1 cellular context compared by ENCODE assay signal in the genomic region with DNA sequence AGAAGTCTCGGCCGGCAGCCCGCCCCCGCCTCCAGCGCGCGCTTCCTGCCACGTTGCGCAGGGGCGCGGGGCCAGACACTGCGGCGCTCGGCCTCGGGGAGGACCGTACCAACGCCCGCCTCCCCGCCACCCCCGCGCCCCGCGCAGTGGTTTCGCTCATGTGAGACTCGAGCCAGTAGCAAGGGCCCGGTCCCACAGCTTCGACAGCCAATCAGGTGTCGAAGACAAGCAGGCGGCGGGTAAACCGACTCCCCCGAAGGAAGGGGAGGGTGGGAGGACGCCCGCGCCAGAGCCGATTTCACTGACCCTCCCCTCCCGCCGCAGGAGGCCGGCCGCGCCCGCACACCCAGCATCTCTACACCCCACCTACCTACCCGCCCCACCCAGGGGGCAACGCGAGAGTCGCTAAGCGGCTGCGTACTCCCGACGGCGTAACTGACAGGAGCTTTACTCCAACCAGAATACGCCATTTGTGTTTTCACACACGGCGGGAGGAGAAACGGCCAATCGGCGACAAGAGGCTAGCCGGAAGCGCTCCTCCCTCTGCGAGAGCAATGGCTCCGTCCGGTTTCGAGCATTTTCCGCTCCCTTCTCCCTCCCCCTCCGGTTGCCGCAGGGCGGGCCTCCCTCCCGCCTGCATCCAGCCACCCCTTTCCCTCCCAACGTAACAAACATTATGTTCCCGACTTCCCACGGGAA.
TF ChIP-seq lines count a peak whose summit lies in the region.

No MANE protein-coding gene starts in this region.

TF ChIP-seq in HepG2, 621 proteins besides CTCF, POLR2A, EP300 and RAD21 (continued from another document and continues in another):
- TF ChIP-seq, protein P1, sequence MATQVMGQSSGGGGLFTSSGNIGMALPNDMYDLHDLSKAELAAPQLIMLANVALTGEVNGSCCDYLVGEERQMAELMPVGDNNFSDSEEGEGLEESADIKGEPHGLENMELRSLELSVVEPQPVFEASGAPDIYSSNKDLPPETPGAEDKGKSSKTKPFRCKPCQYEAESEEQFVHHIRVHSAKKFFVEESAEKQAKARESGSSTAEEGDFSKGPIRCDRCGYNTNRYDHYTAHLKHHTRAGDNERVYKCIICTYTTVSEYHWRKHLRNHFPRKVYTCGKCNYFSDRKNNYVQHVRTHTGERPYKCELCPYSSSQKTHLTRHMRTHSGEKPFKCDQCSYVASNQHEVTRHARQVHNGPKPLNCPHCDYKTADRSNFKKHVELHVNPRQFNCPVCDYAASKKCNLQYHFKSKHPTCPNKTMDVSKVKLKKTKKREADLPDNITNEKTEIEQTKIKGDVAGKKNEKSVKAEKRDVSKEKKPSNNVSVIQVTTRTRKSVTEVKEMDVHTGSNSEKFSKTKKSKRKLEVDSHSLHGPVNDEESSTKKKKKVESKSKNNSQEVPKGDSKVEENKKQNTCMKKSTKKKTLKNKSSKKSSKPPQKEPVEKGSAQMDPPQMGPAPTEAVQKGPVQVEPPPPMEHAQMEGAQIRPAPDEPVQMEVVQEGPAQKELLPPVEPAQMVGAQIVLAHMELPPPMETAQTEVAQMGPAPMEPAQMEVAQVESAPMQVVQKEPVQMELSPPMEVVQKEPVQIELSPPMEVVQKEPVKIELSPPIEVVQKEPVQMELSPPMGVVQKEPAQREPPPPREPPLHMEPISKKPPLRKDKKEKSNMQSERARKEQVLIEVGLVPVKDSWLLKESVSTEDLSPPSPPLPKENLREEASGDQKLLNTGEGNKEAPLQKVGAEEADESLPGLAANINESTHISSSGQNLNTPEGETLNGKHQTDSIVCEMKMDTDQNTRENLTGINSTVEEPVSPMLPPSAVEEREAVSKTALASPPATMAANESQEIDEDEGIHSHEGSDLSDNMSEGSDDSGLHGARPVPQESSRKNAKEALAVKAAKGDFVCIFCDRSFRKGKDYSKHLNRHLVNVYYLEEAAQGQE (IDR thresholded peaks at IDR 0.05; ENCODE audit: borderline replicate concordance in 1 of 2, low read depth in 1 of 2, low read length in 2 of 2): no peak; a peak in 1 of 4 replicates
- TF ChIP-seq, protein P2, sequence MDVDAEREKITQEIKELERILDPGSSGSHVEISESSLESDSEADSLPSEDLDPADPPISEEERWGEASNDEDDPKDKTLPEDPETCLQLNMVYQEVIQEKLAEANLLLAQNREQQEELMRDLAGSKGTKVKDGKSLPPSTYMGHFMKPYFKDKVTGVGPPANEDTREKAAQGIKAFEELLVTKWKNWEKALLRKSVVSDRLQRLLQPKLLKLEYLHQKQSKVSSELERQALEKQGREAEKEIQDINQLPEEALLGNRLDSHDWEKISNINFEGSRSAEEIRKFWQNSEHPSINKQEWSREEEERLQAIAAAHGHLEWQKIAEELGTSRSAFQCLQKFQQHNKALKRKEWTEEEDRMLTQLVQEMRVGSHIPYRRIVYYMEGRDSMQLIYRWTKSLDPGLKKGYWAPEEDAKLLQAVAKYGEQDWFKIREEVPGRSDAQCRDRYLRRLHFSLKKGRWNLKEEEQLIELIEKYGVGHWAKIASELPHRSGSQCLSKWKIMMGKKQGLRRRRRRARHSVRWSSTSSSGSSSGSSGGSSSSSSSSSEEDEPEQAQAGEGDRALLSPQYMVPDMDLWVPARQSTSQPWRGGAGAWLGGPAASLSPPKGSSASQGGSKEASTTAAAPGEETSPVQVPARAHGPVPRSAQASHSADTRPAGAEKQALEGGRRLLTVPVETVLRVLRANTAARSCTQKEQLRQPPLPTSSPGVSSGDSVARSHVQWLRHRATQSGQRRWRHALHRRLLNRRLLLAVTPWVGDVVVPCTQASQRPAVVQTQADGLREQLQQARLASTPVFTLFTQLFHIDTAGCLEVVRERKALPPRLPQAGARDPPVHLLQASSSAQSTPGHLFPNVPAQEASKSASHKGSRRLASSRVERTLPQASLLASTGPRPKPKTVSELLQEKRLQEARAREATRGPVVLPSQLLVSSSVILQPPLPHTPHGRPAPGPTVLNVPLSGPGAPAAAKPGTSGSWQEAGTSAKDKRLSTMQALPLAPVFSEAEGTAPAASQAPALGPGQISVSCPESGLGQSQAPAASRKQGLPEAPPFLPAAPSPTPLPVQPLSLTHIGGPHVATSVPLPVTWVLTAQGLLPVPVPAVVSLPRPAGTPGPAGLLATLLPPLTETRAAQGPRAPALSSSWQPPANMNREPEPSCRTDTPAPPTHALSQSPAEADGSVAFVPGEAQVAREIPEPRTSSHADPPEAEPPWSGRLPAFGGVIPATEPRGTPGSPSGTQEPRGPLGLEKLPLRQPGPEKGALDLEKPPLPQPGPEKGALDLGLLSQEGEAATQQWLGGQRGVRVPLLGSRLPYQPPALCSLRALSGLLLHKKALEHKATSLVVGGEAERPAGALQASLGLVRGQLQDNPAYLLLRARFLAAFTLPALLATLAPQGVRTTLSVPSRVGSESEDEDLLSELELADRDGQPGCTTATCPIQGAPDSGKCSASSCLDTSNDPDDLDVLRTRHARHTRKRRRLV (CRISPR knock-in tag; IDR thresholded peaks at IDR 0.05): peak; percentile 71; the same call in 1 of the 2 replicates
- TF ChIP-seq, protein P3, sequence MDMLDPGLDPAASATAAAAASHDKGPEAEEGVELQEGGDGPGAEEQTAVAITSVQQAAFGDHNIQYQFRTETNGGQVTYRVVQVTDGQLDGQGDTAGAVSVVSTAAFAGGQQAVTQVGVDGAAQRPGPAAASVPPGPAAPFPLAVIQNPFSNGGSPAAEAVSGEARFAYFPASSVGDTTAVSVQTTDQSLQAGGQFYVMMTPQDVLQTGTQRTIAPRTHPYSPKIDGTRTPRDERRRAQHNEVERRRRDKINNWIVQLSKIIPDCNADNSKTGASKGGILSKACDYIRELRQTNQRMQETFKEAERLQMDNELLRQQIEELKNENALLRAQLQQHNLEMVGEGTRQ (IDR thresholded peaks at IDR 0.05; ENCODE audit: low read depth, low read length): no peak
- TF ChIP-seq, protein P3 (CRISPR knock-in tag; IDR thresholded peaks at IDR 0.05; ENCODE audit: borderline replicate concordance): no peak
- TF ChIP-seq, protein P4, sequence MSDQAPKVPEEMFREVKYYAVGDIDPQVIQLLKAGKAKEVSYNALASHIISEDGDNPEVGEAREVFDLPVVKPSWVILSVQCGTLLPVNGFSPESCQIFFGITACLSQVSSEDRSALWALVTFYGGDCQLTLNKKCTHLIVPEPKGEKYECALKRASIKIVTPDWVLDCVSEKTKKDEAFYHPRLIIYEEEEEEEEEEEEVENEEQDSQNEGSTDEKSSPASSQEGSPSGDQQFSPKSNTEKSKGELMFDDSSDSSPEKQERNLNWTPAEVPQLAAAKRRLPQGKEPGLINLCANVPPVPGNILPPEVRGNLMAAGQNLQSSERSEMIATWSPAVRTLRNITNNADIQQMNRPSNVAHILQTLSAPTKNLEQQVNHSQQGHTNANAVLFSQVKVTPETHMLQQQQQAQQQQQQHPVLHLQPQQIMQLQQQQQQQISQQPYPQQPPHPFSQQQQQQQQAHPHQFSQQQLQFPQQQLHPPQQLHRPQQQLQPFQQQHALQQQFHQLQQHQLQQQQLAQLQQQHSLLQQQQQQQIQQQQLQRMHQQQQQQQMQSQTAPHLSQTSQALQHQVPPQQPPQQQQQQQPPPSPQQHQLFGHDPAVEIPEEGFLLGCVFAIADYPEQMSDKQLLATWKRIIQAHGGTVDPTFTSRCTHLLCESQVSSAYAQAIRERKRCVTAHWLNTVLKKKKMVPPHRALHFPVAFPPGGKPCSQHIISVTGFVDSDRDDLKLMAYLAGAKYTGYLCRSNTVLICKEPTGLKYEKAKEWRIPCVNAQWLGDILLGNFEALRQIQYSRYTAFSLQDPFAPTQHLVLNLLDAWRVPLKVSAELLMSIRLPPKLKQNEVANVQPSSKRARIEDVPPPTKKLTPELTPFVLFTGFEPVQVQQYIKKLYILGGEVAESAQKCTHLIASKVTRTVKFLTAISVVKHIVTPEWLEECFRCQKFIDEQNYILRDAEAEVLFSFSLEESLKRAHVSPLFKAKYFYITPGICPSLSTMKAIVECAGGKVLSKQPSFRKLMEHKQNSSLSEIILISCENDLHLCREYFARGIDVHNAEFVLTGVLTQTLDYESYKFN (CRISPR knock-in tag; conservative IDR thresholded peaks at IDR 0.05): peak; percentile 51; the same call in 1 of the 2 replicates
- TF ChIP-seq, protein P5, sequence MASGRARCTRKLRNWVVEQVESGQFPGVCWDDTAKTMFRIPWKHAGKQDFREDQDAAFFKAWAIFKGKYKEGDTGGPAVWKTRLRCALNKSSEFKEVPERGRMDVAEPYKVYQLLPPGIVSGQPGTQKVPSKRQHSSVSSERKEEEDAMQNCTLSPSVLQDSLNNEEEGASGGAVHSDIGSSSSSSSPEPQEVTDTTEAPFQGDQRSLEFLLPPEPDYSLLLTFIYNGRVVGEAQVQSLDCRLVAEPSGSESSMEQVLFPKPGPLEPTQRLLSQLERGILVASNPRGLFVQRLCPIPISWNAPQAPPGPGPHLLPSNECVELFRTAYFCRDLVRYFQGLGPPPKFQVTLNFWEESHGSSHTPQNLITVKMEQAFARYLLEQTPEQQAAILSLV (CRISPR knock-in tag; IDR thresholded peaks at IDR 0.05; ENCODE audit: borderline replicate concordance): peak; percentile 36; the same call in 1 of the 2 replicates
- TF ChIP-seq ZBTB3 (CRISPR knock-in tag; IDR thresholded peaks at IDR 0.05; ENCODE audit: borderline replicate concordance, low read depth): no peak
- TF ChIP-seq THYN1 (CRISPR knock-in tag; IDR thresholded peaks at IDR 0.05; ENCODE audit: borderline replicate concordance, low read depth): no peak
- TF ChIP-seq ZKSCAN5 (CRISPR knock-in tag; IDR thresholded peaks at IDR 0.05): no peak
- TF ChIP-seq ZSCAN31 (CRISPR knock-in tag; IDR thresholded peaks at IDR 0.05; ENCODE audit: low read depth): peak; percentile 60; the same call in 1 of the 2 replicates
- TF ChIP-seq, protein P6, sequence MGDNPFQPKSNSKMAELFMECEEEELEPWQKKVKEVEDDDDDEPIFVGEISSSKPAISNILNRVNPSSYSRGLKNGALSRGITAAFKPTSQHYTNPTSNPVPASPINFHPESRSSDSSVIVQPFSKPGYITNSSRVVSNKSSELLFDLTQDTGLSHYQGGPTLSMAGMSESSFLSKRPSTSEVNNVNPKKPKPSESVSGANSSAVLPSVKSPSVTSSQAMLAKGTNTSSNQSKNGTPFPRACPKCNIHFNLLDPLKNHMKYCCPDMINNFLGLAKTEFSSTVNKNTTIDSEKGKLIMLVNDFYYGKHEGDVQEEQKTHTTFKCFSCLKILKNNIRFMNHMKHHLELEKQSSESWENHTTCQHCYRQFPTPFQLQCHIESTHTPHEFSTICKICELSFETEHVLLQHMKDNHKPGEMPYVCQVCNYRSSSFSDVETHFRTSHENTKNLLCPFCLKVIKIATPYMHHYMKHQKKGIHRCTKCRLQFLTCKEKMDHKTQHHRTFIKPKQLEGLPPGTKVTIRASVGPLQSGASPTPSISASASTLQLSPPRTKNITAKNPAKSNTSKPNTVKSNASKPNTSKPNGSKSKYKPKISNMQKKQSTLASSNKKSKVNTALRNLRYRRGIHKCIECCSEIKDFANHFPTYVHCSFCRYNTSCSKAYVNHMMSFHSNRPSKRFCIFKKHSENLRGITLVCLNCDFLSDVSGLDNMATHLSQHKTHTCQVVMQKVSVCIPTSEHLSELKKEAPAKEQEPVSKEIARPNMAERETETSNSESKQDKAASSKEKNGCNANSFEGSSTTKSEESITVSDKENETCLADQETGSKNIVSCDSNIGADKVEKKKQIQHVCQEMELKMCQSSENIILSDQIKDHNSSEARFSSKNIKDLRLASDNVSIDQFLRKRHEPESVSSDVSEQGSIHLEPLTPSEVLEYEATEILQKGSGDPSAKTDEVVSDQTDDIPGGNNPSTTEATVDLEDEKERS (CRISPR knock-in tag; IDR thresholded peaks at IDR 0.05): no peak
- 0 out of 2 replicates have a peak, but pooled peaks have one; percentile 12 for TF ChIP-seq TSC22D2 (CRISPR knock-in tag; IDR thresholded peaks at IDR 0.05; ENCODE audit: borderline replicate concordance)
- no peak for TF ChIP-seq NCOA5 (CRISPR knock-in tag; IDR thresholded peaks at IDR 0.05)
- TF ChIP-seq ZFY (CRISPR knock-in tag; IDR thresholded peaks at IDR 0.05): peak; percentile 70; the same call in 1 of the 2 replicates
- TF ChIP-seq MBNL3 (CRISPR knock-in tag; conservative IDR thresholded peaks at IDR 0.05): no peak
- peak; percentile 91 for TF ChIP-seq FOXK2 (IDR thresholded peaks at IDR 0.05)
- TF ChIP-seq KLF16 (CRISPR knock-in tag; IDR thresholded peaks at IDR 0.05): peak; percentile 56 to 78; a peak in 2 of 4 replicates
- peak; percentile 88 for TF ChIP-seq THAP11 (CRISPR knock-in tag; IDR thresholded peaks at IDR 0.05)
- TF ChIP-seq, protein P7, sequence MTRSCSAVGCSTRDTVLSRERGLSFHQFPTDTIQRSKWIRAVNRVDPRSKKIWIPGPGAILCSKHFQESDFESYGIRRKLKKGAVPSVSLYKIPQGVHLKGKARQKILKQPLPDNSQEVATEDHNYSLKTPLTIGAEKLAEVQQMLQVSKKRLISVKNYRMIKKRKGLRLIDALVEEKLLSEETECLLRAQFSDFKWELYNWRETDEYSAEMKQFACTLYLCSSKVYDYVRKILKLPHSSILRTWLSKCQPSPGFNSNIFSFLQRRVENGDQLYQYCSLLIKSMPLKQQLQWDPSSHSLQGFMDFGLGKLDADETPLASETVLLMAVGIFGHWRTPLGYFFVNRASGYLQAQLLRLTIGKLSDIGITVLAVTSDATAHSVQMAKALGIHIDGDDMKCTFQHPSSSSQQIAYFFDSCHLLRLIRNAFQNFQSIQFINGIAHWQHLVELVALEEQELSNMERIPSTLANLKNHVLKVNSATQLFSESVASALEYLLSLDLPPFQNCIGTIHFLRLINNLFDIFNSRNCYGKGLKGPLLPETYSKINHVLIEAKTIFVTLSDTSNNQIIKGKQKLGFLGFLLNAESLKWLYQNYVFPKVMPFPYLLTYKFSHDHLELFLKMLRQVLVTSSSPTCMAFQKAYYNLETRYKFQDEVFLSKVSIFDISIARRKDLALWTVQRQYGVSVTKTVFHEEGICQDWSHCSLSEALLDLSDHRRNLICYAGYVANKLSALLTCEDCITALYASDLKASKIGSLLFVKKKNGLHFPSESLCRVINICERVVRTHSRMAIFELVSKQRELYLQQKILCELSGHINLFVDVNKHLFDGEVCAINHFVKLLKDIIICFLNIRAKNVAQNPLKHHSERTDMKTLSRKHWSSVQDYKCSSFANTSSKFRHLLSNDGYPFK (CRISPR knock-in tag; IDR thresholded peaks at IDR 0.05; ENCODE audit: borderline replicate concordance): peak; percentile 56; the same call in 1 of the 2 replicates
- peak; percentile 58 for TF ChIP-seq ZNF564 (CRISPR knock-in tag; IDR thresholded peaks at IDR 0.05)
- peak; percentile 17 for TF ChIP-seq IKZF4 (CRISPR knock-in tag; IDR thresholded peaks at IDR 0.05; ENCODE audit: borderline replicate concordance, low read depth, not compliant biosample characterization)
- TF ChIP-seq GZF1 (CRISPR knock-in tag; IDR thresholded peaks at IDR 0.05): no peak
- TF ChIP-seq, protein P8, sequence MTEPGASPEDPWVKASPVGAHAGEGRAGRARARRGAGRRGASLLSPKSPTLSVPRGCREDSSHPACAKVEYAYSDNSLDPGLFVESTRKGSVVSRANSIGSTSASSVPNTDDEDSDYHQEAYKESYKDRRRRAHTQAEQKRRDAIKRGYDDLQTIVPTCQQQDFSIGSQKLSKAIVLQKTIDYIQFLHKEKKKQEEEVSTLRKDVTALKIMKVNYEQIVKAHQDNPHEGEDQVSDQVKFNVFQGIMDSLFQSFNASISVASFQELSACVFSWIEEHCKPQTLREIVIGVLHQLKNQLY (CRISPR knock-in tag; IDR thresholded peaks at IDR 0.05): 0 out of 2 replicates have a peak, but pooled peaks have one; percentile 26
- TF ChIP-seq ZNF563 (CRISPR knock-in tag; IDR thresholded peaks at IDR 0.05): 0 out of 2 replicates have a peak, but pooled peaks have one; percentile 2
- no peak for TF ChIP-seq NR2F6 (IDR thresholded peaks at IDR 0.05)
- peak; percentile 11; the same call in 1 of the 2 replicates for TF ChIP-seq NR2F6 (CRISPR knock-in tag; IDR thresholded peaks at IDR 0.05)
- TF ChIP-seq SP2 (CRISPR knock-in tag; IDR thresholded peaks at IDR 0.05): peak; percentile 94
- no peak for TF ChIP-seq PHF5A (CRISPR knock-in tag; IDR thresholded peaks at IDR 0.05; ENCODE audit: low read depth, unreplicated experiment)
